In the genomic region with DNA sequence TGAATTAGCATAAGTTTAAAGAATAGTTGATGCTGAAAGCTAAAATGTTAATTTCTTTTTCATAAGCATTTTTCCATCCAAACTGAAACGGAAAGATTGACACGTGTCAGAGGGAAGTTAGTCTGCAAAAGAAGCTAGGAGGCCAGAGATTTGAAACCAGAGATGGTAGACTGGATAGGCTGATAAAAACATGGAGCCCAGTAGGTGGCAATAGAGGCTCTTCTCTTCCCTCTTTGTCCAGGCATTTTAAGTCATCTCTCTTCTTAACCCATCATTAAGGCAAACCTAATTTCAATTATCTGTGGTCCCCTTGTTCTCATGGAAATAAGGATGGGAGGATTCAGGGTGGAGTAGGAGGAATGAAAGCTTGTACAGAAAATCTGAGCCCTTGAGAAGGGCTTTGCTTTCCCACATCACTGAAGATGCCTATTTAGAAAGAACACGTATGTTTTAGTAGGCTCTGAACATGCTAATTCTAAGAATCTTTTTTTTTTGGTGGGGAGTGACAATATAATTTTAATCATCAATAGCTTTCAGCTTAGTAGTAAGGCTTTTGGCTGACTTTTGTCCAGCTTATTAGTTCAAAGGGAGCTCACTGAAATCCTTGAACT, we compare ENCODE assay signal across 8 cellular contexts.
A peak's percentile ranks its signal among the peaks of the same experiment; 100 is the strongest.
DNase-seq lines count a peak whose midpoint lies in the region; ATAC-seq and TF ChIP-seq lines count a peak whose summit lies in the region.

No MANE protein-coding gene starts in this region.

- no peak overlapping the region for H3K27ac Mint-ChIP-seq in stimulated activated naive CD8-positive, alpha-beta T cell treated with anti-CD3 and anti-CD28 coated beads, Interleukin-15, amount 100 ng/mL, for 72 hours

- TF ChIP-seq EP300 in transverse colon (IDR thresholded peaks at IDR 0.05; ENCODE audit: low read depth) = no peak

- in situ Hi-C loops in transverse colon (cut with MboI; ENCODE audit: low pct_ligation_motif_present in 1 of 4, low pct_unique_long_range_greater_than_20kb in 1 of 4, low sequenced_read_pairs in 3 of 4) = loop anchor here (10.0 kb wide), 2 partner anchors 219 to 299 kb away; no protein-coding TSS in a partner anchor

- H3K27me3 Mint-ChIP-seq in stimulated activated naive CD8-positive, alpha-beta T cell treated with anti-CD3 and anti-CD28 coated beads, Interleukin-15, amount 100 ng/mL, for 72 hours = peaks cover 36% of the 10 kb centered on the region

- no peak overlapping the region for H3K4me3 Mint-ChIP-seq in stimulated activated naive CD8-positive, alpha-beta T cell treated with anti-CD3 and anti-CD28 coated beads, Interleukin-15, amount 100 ng/mL, for 72 hours

- no peak overlapping the region for H3K27ac ChIP-seq in transverse colon

- H3K27me3 ChIP-seq in transverse colon = no peaks in the 10 kb centered on the region

- ATAC-seq in stimulated activated naive CD8-positive, alpha-beta T cell treated with anti-CD3 and anti-CD28 coated beads, Interleukin-15, amount 100 ng/mL, for 72 hours = no peak
- no peak for ATAC-seq in GM21717 (IDR thresholded peaks at IDR 0.05; ENCODE audit: unreplicated experiment)

- peak; percentile 63 for TF ChIP-seq CTCF in WI38 (IDR thresholded peaks at IDR 0.05; ENCODE audit: low read depth, low read length)
- peak; percentile 50 to 57 (median 54) for TF ChIP-seq CTCF in transverse colon (IDR thresholded peaks at IDR 0.05)

- H3K4me3 ChIP-seq in WI38 (ENCODE audit: low read depth, low read length) (no peak overlapping the region), transverse colon (no peak overlapping the region)

- DNase-seq in NCI-H524 (lab: John Stamatoyannopoulos, UW) (peak; percentile 14 to 55), NCI-H524 treated with DMSO at 0.1 percent for 48 hours (lab: John Stamatoyannopoulos, UW) (no peak), NCI-H2081 treated with DMSO at 0.1 percent for 48 hours (lab: John Stamatoyannopoulos, UW) (peak; percentile 24), hippocampal formation (lab: John Stamatoyannopoulos, UW) (peak; percentile 8 to 78), transverse colon (no peak)
- no peak for DNase-seq in stimulated activated naive CD8-positive, alpha-beta T cell treated with anti-CD3 and anti-CD28 coated beads, Interleukin-15, amount 100 ng/mL, for 72 hours

- no peaks in the 10 kb centered on the region for H3K9me3 ChIP-seq in transverse colon

- H3K36me3 ChIP-seq in transverse colon = no peaks in the 10 kb centered on the region

- H3K9me3 Mint-ChIP-seq in stimulated activated naive CD8-positive, alpha-beta T cell treated with anti-CD3 and anti-CD28 coated beads, Interleukin-15, amount 100 ng/mL, for 72 hours = no peaks in the 10 kb centered on the region

- TF ChIP-seq POLR2A in transverse colon (IDR thresholded peaks at IDR 0.05) = no peak

- intact Hi-C loops in transverse colon (cut with DNase I; ENCODE audit: low total_unique reads) = loop anchor here (10.0 kb wide), 1 partner anchor 299 kb away; no protein-coding TSS in a partner anchor

- no peaks in the 10 kb centered on the region for H3K4me1 Mint-ChIP-seq in stimulated activated naive CD8-positive, alpha-beta T cell treated with anti-CD3 and anti-CD28 coated beads, Interleukin-15, amount 100 ng/mL, for 72 hours

- 27 to 29% methylated on average over 3 of the region's 3 CpGs for WGBS in transverse colon (ENCODE audit: low coverage in 1 of 2), 2 donors

- H3K4me1 ChIP-seq in transverse colon = peaks cover 0 to 5% (median 2%) of the 10 kb centered on the region in 4 donors

Comparison
In these comparisons a context has a peak if more than half of its experiments do, and no peak if none do; other contexts are left out.
1. DNase-seq: peak in NCI-H524 (2 of 2), NCI-H2081 treated with DMSO at 0.1 percent for 48 hours (single experiment) and hippocampal formation (2 of 2); none in NCI-H524 treated with DMSO at 0.1 percent for 48 hours (single experiment), transverse colon (single experiment) and stimulated activated naive CD8-positive, alpha-beta T cell treated with anti-CD3 and anti-CD28 coated beads, Interleukin-15, amount 100 ng/mL, for 72 hours (0 of 2).